ENCODE assay signal across 16 cellular contexts in the genomic region with DNA sequence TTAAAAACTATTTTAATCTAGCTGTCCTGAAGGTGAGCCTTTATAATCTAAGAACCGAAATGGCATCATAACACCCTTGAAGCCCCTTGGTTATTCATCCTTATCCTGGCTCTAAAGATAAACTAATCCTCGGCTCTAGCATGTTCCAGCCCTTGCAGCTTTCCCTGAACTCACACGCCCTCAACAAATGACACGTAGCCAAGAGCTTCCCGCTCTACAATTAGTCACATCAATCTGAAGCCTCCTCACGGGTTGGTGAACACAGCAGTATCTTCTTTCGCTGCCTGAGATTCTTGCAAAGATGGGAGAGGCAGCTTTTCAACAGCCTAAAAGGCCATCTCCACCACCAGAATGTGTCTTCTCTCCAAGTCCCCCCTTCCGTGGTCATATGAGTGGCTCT.
"Had no signal": no experiment of that assay in that cellular context is flagged by ENCODE, and none has a peak within 500 bp of the region (broad histone marks: within the 10 kb centered on the region; RNA-seq: fewer than 3 reads in every experiment).

No MANE protein-coding gene starts in this region.

- H2AFZ ChIP-seq: neural progenitor cell, parathyroid adenoma had no signal

- H3K4me2 ChIP-seq: neural progenitor cell had no signal

- H3K4me3 ChIP-seq: breast epithelium, heart left ventricle, neural progenitor cell, tibial artery had no signal

- H3K4me1 ChIP-seq: breast epithelium, heart left ventricle, parathyroid adenoma, tibial artery had no signal

- H3K9ac ChIP-seq: neural progenitor cell, parathyroid adenoma had no signal

- H3K79me2 ChIP-seq: parathyroid adenoma had no signal

- H3K27ac ChIP-seq: breast epithelium, heart left ventricle, neural progenitor cell, parathyroid adenoma, tibial artery had no signal

- DNase-seq: activated CD4-positive, alpha-beta T cell treated with anti-CD3 and anti-CD28 coated beads, Interleukin-2, amount 50 U/mL, for 1 hour; activated CD8-positive, alpha-beta memory T cell treated with anti-CD3 and anti-CD28 coated beads for 24 hours; activated naive CD8-positive, alpha-beta T cell treated with anti-CD3 and anti-CD28 coated beads for 36 hours; cerebellar nuclear complex; effector memory CD4-positive, alpha-beta T cell; heart left ventricle; immature natural killer cell; retina; stimulated activated CD4-positive, alpha-beta T cell treated with anti-CD3 and anti-CD28 coated beads, Interleukin-15, amount 100 ng/mL, for 24 hours; stimulated activated CD4-positive, alpha-beta T cell treated with anti-CD3 and anti-CD28 coated beads, Interleukin-4, amount 100 ng/mL, for 1 hour; stimulated activated naive B cell treated with anti-CD40 and anti-IgM and Interleukin-4, amounts not matched to agents 10 μg/mL and 1 μg/mL and 100 μg/mL, for 72 hours; tibial artery had no signal

- H3K36me3 ChIP-seq: breast epithelium, heart left ventricle, neural progenitor cell, tibial artery had no signal

- H3K9me3 ChIP-seq: breast epithelium, heart left ventricle, tibial artery had no signal

- H3K27me3 ChIP-seq: neural progenitor cell had no signal

- FAIRE-seq: frontal cortex had no signal
